ENCODE assay signal across 32 cellular contexts in genomic region chr14:54739514-54739913, GRCh38.
"Had no signal": no experiment of that assay in that cellular context is flagged by ENCODE, and none has a peak within 500 bp of the region (broad histone marks: within the 10 kb centered on the region; RNA-seq: fewer than 3 reads in every experiment).

No MANE protein-coding gene starts in this region.

- H3K27ac ChIP-seq: Peyer's patch, RWPE1, SJCRH30, VCaP had no signal

- H3K4me3 ChIP-seq: ascending aorta, K562, Peyer's patch, SJCRH30 had no signal

- H3K36me3 ChIP-seq: Peyer's patch, SJCRH30 had no signal

- H3K27ac Mint-ChIP-seq: activated CD4-positive, alpha-beta memory T cell treated with anti-CD3 and anti-CD28 coated beads for 36 hours; activated CD4-positive, alpha-beta T cell treated with anti-CD3 and anti-CD28 coated beads, Interleukin-2, amount 10 ng/mL, durations not matched to agents 7 days and 5 days; activated naive CD4-positive, alpha-beta T cell treated with anti-CD3 and anti-CD28 coated beads, Interleukin-2, amount 50 U/mL, for 72 hours; brain had no signal

- DNase-seq: activated CD4-positive, alpha-beta memory T cell treated with anti-CD3 and anti-CD28 coated beads for 36 hours; activated CD4-positive, alpha-beta T cell treated with anti-CD3 and anti-CD28 coated beads, Interleukin-2, amount 10 ng/mL, durations not matched to agents 7 days and 5 days; activated CD4-positive, CD25-positive, alpha-beta regulatory T cell; activated CD8-positive, alpha-beta memory T cell treated with anti-CD3 and anti-CD28 coated beads for 24 hours; activated effector memory CD4-positive, alpha-beta T cell treated with anti-CD3 and anti-CD28 coated beads, Interleukin-2, amount 50 U/mL, for 16 hours; activated naive CD4-positive, alpha-beta T cell treated with Interleukin-2 at 50 U/mL for 16 hours; activated naive CD8-positive, alpha-beta T cell treated with anti-CD3 and anti-CD28 coated beads, Interleukin-2, amount 50 U/mL, for 24 hours; activated T-cell treated with anti-CD3 and anti-CD28 coated beads, Interleukin-2, amount 50 U/mL, for 4 hours; amniotic stem cell; Karpas-422; MM.1S; NCI-H1105; NCI-H1436; NCI-H187; NCI-H2081 treated with DMSO at 0.1 percent for 48 hours; NCI-H2171 treated with DMSO at 0.1 percent for 48 hours; NCI-H226; NCI-H526; NCI-H774; NK-92 treated with Interleukin-12 subunit alpha and Interleukin-12 subunit beta, amount 100 ng/mL, for 24 hours; OCI-M1; Peyer's patch; Right ventricle myocardium superior; SK-N-SH; T-helper 1 cell had no signal

- H3K4me3 Mint-ChIP-seq: activated CD4-positive, alpha-beta memory T cell treated with anti-CD3 and anti-CD28 coated beads for 36 hours; activated CD4-positive, alpha-beta T cell treated with anti-CD3 and anti-CD28 coated beads, Interleukin-2, amount 10 ng/mL, durations not matched to agents 7 days and 5 days; activated naive CD8-positive, alpha-beta T cell treated with anti-CD3 and anti-CD28 coated beads, Interleukin-2, amount 50 U/mL, for 24 hours; activated T-cell treated with anti-CD3 and anti-CD28 coated beads, Interleukin-2, amount 50 U/mL, for 4 hours; brain had no signal

- H3K9ac ChIP-seq: SK-N-SH had no signal

- H3K9me3 Mint-ChIP-seq: activated CD4-positive, alpha-beta memory T cell treated with anti-CD3 and anti-CD28 coated beads for 36 hours; activated naive CD8-positive, alpha-beta T cell treated with anti-CD3 and anti-CD28 coated beads, Interleukin-2, amount 50 U/mL, for 24 hours; activated T-cell treated with anti-CD3 and anti-CD28 coated beads, Interleukin-2, amount 50 U/mL, for 4 hours; brain had no signal

- H3K4me2 ChIP-seq: SK-N-SH had no signal

- H3K4me1 ChIP-seq: Peyer's patch, SJCRH30 had no signal

- H3K27me3 ChIP-seq: ascending aorta, Peyer's patch, SJCRH30 had no signal

- H3K27me3 Mint-ChIP-seq: activated CD4-positive, alpha-beta memory T cell treated with anti-CD3 and anti-CD28 coated beads for 36 hours; activated naive CD8-positive, alpha-beta T cell treated with anti-CD3 and anti-CD28 coated beads, Interleukin-2, amount 50 U/mL, for 24 hours had no signal

- H3K9me3 ChIP-seq: ascending aorta, Peyer's patch, SJCRH30, SK-N-SH had no signal

- ATAC-seq: activated naive CD4-positive, alpha-beta T cell treated with anti-CD3 and anti-CD28 coated beads, Interleukin-2, amount 50 U/mL, for 72 hours; activated naive CD8-positive, alpha-beta T cell treated with anti-CD3 and anti-CD28 coated beads, Interleukin-2, amount 50 U/mL, for 24 hours; activated T-cell treated with anti-CD3 and anti-CD28 coated beads, Interleukin-2, amount 50 U/mL, for 4 hours; K562 had no signal
